In the genomic region with DNA sequence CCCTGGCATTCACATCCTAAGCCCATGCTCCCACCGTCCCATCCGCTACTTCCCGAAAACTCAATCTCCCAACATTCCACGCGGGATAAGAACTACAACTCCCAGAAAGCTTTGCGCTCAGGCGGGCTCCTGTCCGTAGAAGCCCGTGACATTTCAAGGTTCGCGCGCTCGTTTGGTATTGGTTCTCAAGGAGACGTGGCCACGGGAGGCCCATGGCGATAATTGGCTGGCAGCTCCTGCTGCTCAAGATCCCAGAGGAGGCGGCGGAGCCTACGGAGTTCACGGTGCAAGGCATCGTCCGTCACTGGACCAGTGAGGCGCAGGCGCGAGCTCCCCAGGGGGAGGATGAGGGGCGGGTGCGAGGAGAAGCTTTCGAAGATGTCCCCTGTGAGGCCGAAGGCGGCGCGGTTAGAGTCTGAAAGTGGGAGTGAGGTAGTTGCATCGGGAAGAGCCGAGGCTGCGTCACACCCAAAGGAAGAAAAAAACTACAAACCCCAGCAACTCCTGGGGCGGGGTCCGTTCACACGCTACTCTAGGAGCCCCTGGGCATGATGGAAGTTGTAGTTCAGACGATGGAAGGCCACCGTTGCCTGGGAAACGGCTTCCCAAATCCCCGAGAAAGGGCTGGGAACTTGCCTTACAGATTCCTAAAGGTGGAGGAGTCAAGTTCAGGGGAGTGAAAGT, we compare ENCODE assay signal across 1 cellular context.
A peak's percentile ranks its signal among the peaks of the same experiment; 100 is the strongest.
TF ChIP-seq lines count a peak whose summit lies in the region.

No MANE protein-coding gene starts in this region.

TF ChIP-seq in K562, 482 proteins besides CTCF, POLR2A, EP300 and RAD21 (continued from another document and continues in another):
- TF ChIP-seq, protein P1, sequence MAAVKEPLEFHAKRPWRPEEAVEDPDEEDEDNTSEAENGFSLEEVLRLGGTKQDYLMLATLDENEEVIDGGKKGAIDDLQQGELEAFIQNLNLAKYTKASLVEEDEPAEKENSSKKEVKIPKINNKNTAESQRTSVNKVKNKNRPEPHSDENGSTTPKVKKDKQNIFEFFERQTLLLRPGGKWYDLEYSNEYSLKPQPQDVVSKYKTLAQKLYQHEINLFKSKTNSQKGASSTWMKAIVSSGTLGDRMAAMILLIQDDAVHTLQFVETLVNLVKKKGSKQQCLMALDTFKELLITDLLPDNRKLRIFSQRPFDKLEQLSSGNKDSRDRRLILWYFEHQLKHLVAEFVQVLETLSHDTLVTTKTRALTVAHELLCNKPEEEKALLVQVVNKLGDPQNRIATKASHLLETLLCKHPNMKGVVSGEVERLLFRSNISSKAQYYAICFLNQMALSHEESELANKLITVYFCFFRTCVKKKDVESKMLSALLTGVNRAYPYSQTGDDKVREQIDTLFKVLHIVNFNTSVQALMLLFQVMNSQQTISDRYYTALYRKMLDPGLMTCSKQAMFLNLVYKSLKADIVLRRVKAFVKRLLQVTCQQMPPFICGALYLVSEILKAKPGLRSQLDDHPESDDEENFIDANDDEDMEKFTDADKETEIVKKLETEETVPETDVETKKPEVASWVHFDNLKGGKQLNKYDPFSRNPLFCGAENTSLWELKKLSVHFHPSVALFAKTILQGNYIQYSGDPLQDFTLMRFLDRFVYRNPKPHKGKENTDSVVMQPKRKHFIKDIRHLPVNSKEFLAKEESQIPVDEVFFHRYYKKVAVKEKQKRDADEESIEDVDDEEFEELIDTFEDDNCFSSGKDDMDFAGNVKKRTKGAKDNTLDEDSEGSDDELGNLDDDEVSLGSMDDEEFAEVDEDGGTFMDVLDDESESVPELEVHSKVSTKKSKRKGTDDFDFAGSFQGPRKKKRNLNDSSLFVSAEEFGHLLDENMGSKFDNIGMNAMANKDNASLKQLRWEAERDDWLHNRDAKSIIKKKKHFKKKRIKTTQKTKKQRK (IDR thresholded peaks at IDR 0.05; ENCODE audit: borderline replicate concordance, low read depth, low read length) = no peak
- TF ChIP-seq BMI1 (IDR thresholded peaks at IDR 0.05; ENCODE audit: low read length) (peak; percentile 36; the same call in 1 of the 2 replicates), RBM25 (IDR thresholded peaks at IDR 0.05; ENCODE audit: low read depth, low read length, severe bottlenecking) (peak; percentile 80), ZC3H4 (CRISPR knock-in tag; IDR thresholded peaks at IDR 0.05; ENCODE audit: borderline replicate concordance) (no peak), GABPA (tag; conservative IDR thresholded peaks at IDR 0.05; ENCODE audit: low read depth) (peak; percentile 53), COPS2 (conservative IDR thresholded peaks at IDR 0.05) (no peak), STAT5A (IDR thresholded peaks at IDR 0.05; ENCODE audit: borderline replicate concordance, low read length) (no peak), ZNF24 (IDR thresholded peaks at IDR 0.05) (peak; percentile 80), KLF1 (tag; IDR thresholded peaks at IDR 0.05) (peak; percentile 39; the same call in 1 of the 2 replicates), BHLHE40 (IDR thresholded peaks at IDR 0.05; ENCODE audit: low read length) (peak; percentile 81), NRF1 (conservative IDR thresholded peaks at IDR 0.05 in 1 of 2, IDR thresholded peaks at IDR 0.05 in 1 of 2) (peak; percentile 94 to 95), HSF4 (CRISPR knock-in tag; IDR thresholded peaks at IDR 0.05; ENCODE audit: borderline replicate concordance) (no peak), STAG1 (CRISPR knock-in tag; IDR thresholded peaks at IDR 0.05; ENCODE audit: borderline replicate concordance) (no peak), RCOR1 (IDR thresholded peaks at IDR 0.05; ENCODE audit: borderline replicate concordance in 1 of 2, low read depth in 2 of 2, low read length in 2 of 2) (peak in 1 of 2 experiments; percentile 61; a peak in 2 of 4 replicates), CBFA2T2 (conservative IDR thresholded peaks at IDR 0.05) (no peak), CREB1 (IDR thresholded peaks at IDR 0.05) (no peak; the same call in none of the 2 replicates), CREB1 (CRISPR knock-in tag; IDR thresholded peaks at IDR 0.05) (peak; percentile 76), MTA3 (IDR thresholded peaks at IDR 0.05; ENCODE audit: borderline replicate concordance) (peak; percentile 56; the same call in 1 of the 2 replicates), FOXM1 (IDR thresholded peaks at IDR 0.05; ENCODE audit: low read depth) (peak; percentile 62), FOXM1 (CRISPR knock-in tag; IDR thresholded peaks at IDR 0.05; ENCODE audit: low read depth) (no peak), ZNF263 (CRISPR knock-in tag; IDR thresholded peaks at IDR 0.05; ENCODE audit: borderline replicate concordance) (no peak), ZNF431 (CRISPR knock-in tag; IDR thresholded peaks at IDR 0.05) (0 out of 2 replicates have a peak, but pooled peaks have one; percentile 32), NR2C2 (CRISPR knock-in tag; IDR thresholded peaks at IDR 0.05) (peak; percentile 70), NR2C2 (tag; IDR thresholded peaks at IDR 0.05) (peak; percentile 92), ESRRA (IDR thresholded peaks at IDR 0.05; ENCODE audit: borderline replicate concordance, low read depth) (0 out of 2 replicates have a peak, but pooled peaks have one; percentile 6), TOE1 (IDR thresholded peaks at IDR 0.05; ENCODE audit: borderline replicate concordance) (peak; percentile 52; the same call in 1 of the 2 replicates), TOE1 (CRISPR knock-in tag; IDR thresholded peaks at IDR 0.05; ENCODE audit: borderline replicate concordance, low read depth) (no peak), ZC3H8 (IDR thresholded peaks at IDR 0.05) (no peak), ZZZ3 (IDR thresholded peaks at IDR 0.05) (no peak), GABPB1 (CRISPR knock-in tag; IDR thresholded peaks at IDR 0.05) (peak; percentile 78), HNRNPLL (IDR thresholded peaks at IDR 0.05; ENCODE audit: low read depth, low read length, poor library complexity, severe bottlenecking) (peak; percentile 100), MEIS2 (IDR thresholded peaks at IDR 0.05; ENCODE audit: partially characterized antibody) (peak; percentile 71), SIN3A (IDR thresholded peaks at IDR 0.05; ENCODE audit: borderline replicate concordance in 2 of 2, control insufficient read depth in 1 of 2, low read depth in 2 of 2, low read length in 2 of 2) (peak in 1 of 2 experiments; percentile 10; a peak in 1 of 4 replicates)
- TF ChIP-seq, protein P2, sequence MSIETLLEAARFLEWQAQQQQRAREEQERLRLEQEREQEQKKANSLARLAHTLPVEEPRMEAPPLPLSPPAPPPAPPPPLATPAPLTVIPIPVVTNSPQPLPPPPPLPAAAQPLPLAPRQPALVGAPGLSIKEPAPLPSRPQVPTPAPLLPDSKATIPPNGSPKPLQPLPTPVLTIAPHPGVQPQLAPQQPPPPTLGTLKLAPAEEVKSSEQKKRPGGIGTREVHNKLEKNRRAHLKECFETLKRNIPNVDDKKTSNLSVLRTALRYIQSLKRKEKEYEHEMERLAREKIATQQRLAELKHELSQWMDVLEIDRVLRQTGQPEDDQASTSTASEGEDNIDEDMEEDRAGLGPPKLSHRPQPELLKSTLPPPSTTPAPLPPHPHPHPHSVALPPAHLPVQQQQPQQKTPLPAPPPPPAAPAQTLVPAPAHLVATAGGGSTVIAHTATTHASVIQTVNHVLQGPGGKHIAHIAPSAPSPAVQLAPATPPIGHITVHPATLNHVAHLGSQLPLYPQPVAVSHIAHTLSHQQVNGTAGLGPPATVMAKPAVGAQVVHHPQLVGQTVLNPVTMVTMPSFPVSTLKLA (conservative IDR thresholded peaks at IDR 0.05) = peak in 1 of 2 experiments; percentile 70; a peak in 2 of 4 replicates
- TF ChIP-seq, protein P3, sequence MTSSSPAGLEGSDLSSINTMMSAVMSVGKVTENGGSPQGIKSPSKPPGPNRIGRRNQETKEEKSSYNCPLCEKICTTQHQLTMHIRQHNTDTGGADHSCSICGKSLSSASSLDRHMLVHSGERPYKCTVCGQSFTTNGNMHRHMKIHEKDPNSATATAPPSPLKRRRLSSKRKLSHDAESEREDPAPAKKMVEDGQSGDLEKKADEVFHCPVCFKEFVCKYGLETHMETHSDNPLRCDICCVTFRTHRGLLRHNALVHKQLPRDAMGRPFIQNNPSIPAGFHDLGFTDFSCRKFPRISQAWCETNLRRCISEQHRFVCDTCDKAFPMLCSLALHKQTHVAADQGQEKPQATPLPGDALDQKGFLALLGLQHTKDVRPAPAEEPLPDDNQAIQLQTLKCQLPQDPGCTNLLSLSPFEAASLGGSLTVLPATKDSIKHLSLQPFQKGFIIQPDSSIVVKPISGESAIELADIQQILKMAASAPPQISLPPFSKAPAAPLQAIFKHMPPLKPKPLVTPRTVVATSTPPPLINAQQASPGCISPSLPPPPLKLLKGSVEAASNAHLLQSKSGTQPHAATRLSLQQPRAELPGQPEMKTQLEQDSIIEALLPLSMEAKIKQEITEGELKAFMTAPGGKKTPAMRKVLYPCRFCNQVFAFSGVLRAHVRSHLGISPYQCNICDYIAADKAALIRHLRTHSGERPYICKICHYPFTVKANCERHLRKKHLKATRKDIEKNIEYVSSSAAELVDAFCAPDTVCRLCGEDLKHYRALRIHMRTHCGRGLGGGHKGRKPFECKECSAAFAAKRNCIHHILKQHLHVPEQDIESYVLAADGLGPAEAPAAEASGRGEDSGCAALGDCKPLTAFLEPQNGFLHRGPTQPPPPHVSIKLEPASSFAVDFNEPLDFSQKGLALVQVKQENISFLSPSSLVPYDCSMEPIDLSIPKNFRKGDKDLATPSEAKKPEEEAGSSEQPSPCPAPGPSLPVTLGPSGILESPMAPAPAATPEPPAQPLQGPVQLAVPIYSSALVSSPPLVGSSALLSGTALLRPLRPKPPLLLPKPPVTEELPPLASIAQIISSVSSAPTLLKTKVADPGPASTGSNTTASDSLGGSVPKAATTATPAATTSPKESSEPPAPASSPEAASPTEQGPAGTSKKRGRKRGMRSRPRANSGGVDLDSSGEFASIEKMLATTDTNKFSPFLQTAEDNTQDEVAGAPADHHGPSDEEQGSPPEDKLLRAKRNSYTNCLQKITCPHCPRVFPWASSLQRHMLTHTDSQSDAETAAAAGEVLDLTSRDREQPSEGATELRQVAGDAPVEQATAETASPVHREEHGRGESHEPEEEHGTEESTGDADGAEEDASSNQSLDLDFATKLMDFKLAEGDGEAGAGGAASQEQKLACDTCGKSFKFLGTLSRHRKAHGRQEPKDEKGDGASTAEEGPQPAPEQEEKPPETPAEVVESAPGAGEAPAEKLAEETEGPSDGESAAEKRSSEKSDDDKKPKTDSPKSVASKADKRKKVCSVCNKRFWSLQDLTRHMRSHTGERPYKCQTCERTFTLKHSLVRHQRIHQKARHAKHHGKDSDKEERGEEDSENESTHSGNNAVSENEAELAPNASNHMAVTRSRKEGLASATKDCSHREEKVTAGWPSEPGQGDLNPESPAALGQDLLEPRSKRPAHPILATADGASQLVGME (CRISPR knock-in tag; IDR thresholded peaks at IDR 0.05) = no peak
- TF ChIP-seq, protein P4, sequence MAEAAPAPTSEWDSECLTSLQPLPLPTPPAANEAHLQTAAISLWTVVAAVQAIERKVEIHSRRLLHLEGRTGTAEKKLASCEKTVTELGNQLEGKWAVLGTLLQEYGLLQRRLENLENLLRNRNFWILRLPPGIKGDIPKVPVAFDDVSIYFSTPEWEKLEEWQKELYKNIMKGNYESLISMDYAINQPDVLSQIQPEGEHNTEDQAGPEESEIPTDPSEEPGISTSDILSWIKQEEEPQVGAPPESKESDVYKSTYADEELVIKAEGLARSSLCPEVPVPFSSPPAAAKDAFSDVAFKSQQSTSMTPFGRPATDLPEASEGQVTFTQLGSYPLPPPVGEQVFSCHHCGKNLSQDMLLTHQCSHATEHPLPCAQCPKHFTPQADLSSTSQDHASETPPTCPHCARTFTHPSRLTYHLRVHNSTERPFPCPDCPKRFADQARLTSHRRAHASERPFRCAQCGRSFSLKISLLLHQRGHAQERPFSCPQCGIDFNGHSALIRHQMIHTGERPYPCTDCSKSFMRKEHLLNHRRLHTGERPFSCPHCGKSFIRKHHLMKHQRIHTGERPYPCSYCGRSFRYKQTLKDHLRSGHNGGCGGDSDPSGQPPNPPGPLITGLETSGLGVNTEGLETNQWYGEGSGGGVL (CRISPR knock-in tag; IDR thresholded peaks at IDR 0.05) = no peak
- TF ChIP-seq, protein P5, sequence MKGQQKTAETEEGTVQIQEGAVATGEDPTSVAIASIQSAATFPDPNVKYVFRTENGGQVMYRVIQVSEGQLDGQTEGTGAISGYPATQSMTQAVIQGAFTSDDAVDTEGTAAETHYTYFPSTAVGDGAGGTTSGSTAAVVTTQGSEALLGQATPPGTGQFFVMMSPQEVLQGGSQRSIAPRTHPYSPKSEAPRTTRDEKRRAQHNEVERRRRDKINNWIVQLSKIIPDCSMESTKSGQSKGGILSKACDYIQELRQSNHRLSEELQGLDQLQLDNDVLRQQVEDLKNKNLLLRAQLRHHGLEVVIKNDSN (CRISPR knock-in tag; IDR thresholded peaks at IDR 0.05) = peak; percentile 86
- TF ChIP-seq, protein P6, sequence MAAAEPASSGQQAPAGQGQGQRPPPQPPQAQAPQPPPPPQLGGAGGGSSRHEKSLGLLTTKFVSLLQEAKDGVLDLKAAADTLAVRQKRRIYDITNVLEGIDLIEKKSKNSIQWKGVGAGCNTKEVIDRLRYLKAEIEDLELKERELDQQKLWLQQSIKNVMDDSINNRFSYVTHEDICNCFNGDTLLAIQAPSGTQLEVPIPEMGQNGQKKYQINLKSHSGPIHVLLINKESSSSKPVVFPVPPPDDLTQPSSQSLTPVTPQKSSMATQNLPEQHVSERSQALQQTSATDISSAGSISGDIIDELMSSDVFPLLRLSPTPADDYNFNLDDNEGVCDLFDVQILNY (CRISPR knock-in tag; IDR thresholded peaks at IDR 0.05) = 0 out of 2 replicates have a peak, but pooled peaks have one; percentile 65
- TF ChIP-seq, protein P7, sequence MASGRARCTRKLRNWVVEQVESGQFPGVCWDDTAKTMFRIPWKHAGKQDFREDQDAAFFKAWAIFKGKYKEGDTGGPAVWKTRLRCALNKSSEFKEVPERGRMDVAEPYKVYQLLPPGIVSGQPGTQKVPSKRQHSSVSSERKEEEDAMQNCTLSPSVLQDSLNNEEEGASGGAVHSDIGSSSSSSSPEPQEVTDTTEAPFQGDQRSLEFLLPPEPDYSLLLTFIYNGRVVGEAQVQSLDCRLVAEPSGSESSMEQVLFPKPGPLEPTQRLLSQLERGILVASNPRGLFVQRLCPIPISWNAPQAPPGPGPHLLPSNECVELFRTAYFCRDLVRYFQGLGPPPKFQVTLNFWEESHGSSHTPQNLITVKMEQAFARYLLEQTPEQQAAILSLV (tag; IDR thresholded peaks at IDR 0.05) = no peak
- TF ChIP-seq, protein P8, sequence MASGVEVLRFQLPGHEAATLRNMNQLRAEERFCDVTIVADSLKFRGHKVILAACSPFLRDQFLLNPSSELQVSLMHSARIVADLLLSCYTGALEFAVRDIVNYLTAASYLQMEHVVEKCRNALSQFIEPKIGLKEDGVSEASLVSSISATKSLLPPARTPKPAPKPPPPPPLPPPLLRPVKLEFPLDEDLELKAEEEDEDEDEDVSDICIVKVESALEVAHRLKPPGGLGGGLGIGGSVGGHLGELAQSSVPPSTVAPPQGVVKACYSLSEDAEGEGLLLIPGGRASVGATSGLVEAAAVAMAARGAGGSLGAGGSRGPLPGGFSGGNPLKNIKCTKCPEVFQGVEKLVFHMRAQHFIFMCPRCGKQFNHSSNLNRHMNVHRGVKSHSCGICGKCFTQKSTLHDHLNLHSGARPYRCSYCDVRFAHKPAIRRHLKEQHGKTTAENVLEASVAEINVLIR (CRISPR knock-in tag; IDR thresholded peaks at IDR 0.05) = 0 out of 2 replicates have a peak, but pooled peaks have one; percentile 6
- TF ChIP-seq, protein P9, sequence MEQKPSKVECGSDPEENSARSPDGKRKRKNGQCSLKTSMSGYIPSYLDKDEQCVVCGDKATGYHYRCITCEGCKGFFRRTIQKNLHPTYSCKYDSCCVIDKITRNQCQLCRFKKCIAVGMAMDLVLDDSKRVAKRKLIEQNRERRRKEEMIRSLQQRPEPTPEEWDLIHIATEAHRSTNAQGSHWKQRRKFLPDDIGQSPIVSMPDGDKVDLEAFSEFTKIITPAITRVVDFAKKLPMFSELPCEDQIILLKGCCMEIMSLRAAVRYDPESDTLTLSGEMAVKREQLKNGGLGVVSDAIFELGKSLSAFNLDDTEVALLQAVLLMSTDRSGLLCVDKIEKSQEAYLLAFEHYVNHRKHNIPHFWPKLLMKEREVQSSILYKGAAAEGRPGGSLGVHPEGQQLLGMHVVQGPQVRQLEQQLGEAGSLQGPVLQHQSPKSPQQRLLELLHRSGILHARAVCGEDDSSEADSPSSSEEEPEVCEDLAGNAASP (IDR thresholded peaks at IDR 0.05) = no peak
